In the genomic region with DNA sequence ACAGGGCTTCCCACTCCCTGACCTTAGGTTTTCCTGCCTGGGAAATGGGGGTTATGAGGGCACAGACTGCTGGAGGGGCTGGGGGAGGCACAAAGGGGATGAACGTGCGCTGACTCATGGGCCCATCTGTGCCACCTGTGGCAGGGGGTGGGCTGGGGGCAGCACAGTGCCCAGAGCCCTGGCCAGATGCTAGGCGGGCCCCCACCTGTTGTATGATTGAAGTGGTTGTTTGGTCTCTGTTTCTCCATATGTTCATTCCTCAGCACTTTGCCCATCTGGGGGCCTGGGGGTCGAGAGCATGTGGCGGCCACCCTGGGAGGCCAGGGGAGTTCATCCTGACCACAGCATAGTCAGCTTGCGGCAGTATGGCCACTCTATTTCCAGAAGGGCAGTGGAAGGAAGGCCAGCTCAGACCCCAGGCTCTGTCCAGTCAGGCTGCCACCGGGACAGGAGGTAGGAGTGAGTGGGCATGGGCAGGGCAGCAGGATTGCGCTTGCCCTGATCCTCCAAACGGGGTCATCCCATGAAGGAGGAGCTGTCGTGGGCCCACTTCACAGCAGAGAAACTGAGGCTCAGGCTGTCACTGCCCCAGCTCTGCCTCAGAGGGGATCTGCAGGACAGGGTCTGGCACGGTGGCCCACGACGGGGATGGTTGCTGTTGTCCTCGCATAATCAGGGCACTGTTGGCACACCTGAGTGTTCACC, we compare ENCODE assay signal across 8 cellular contexts. TPM values are rescaled to one million over a fixed set of nuclear protein-coding genes. Genes with fewer than 3 reads are reported as not detected.
DNase-seq lines count a peak whose midpoint lies in the region; ATAC-seq and TF ChIP-seq lines count a peak whose summit lies in the region.

No MANE protein-coding gene starts in this region.

- no peaks in the 10 kb centered on the region for H3K27me3 ChIP-seq in breast epithelium

- H3K4me1 ChIP-seq in breast epithelium (peaks cover 15 to 25% of the 10 kb centered on the region in 2 donors), mesodermal cell (ENCODE audit: control insufficient read depth, insufficient read depth, low read length, poor library complexity, severe bottlenecking) (peaks cover 31% of the 10 kb centered on the region)

- H3K4me1 Mint-ChIP-seq in stimulated activated naive CD8-positive, alpha-beta T cell treated with anti-CD3 and anti-CD28 coated beads, Interleukin-15, Interleukin-2, amounts not matched to agents 100 ng/mL and 50 ng/mL, for 24 hours (ENCODE audit: low read depth) = peaks cover 70% of the 10 kb centered on the region

- H3K27ac ChIP-seq in breast epithelium (peak overlapping the region; percentile 91 to 94), mesodermal cell (ENCODE audit: low read depth, low read length, severe bottlenecking) (peak overlapping the region; percentile 23)

- H3K4me3 ChIP-seq in breast epithelium (peak overlapping the region; percentile 61 to 86 (median 84)), mesodermal cell (ENCODE audit: extremely low read depth, insufficient read depth, low read length, poor library complexity, severe bottlenecking) (peak overlapping the region; percentile 77)

- H3K9me3 Mint-ChIP-seq in stimulated activated naive CD8-positive, alpha-beta T cell treated with anti-CD3 and anti-CD28 coated beads, Interleukin-15, Interleukin-2, amounts not matched to agents 100 ng/mL and 50 ng/mL, for 24 hours = no peaks in the 10 kb centered on the region

- no peaks in the 10 kb centered on the region for H3K27me3 Mint-ChIP-seq in stimulated activated naive CD8-positive, alpha-beta T cell treated with anti-CD3 and anti-CD28 coated beads, Interleukin-15, Interleukin-2, amounts not matched to agents 100 ng/mL and 50 ng/mL, for 24 hours

- 84 to 86% methylated on average over 9 to 12 of the region's 14 CpGs for WGBS in mesodermal cell (ENCODE audit: insufficient coverage in 2 of 2), 2 experiments

- H3K36me3 Mint-ChIP-seq in stimulated activated naive CD8-positive, alpha-beta T cell treated with anti-CD3 and anti-CD28 coated beads, Interleukin-15, Interleukin-2, amounts not matched to agents 100 ng/mL and 50 ng/mL, for 24 hours (ENCODE audit: low read depth) = peaks cover 8% of the 10 kb centered on the region

- TF ChIP-seq CTCF in breast epithelium (IDR thresholded peaks at IDR 0.05) = no peak

- intact Hi-C loops in breast epithelium (cut with DNase I; ENCODE audit: low total_unique reads) (loop anchor here (5.0 kb wide), 1 partner anchor 38 kb away; the partner anchor contains the start of gene CARD19), sciatic nerve (cut with DNase I) (no loop called here)

- H3K27ac Mint-ChIP-seq in stimulated activated naive CD8-positive, alpha-beta T cell treated with anti-CD3 and anti-CD28 coated beads, Interleukin-15, Interleukin-2, amounts not matched to agents 100 ng/mL and 50 ng/mL, for 24 hours = peak overlapping the region; percentile 85

- no peak for DNase-seq in stimulated activated naive CD8-positive, alpha-beta T cell treated with anti-CD3 and anti-CD28 coated beads, Interleukin-15, Interleukin-2, amounts not matched to agents 100 U/mL and 50 U/mL, for 24 hours
- DNase-seq in breast epithelium (ENCODE audit: low spot score in 2 of 2) (no peak), SHP77 (lab: John Stamatoyannopoulos, UW) (no peak), sciatic nerve (ENCODE audit: low spot score) (no peak)

- H3K9me3 ChIP-seq in breast epithelium (no peaks in the 10 kb centered on the region), mesodermal cell (ENCODE audit: control insufficient read depth, low read length) (no peaks in the 10 kb centered on the region)

- H3K4me3 Mint-ChIP-seq in stimulated activated naive CD8-positive, alpha-beta T cell treated with anti-CD3 and anti-CD28 coated beads, Interleukin-15, Interleukin-2, amounts not matched to agents 100 ng/mL and 50 ng/mL, for 24 hours = peak overlapping the region; percentile 83

- H3K36me3 ChIP-seq in breast epithelium (no peaks in the 10 kb centered on the region), mesodermal cell (ENCODE audit: control insufficient read depth, insufficient read depth, low read length) (no peaks in the 10 kb centered on the region)

- no peak for ATAC-seq in stimulated activated naive CD8-positive, alpha-beta T cell treated with anti-CD3 and anti-CD28 coated beads, Interleukin-15, Interleukin-2, amounts not matched to agents 100 U/mL and 50 U/mL, for 24 hours
- no peak for ATAC-seq in GM21447 (IDR thresholded peaks at IDR 0.05; ENCODE audit: unreplicated experiment)
- no peak for ATAC-seq in HG02623 (IDR thresholded peaks at IDR 0.05; ENCODE audit: unreplicated experiment)
- no peak for ATAC-seq in sciatic nerve

- no peak for TF ChIP-seq POLR2A in breast epithelium (IDR thresholded peaks at IDR 0.05)

RNA-seq across cellular contexts. Expression of gene NINJ1, which starts 0.8 kb away (rescaled TPM):
- total RNA-seq in breast epithelium = 100 to 1,000 TPM in 2 of 3 donors, 10 to 100 TPM in 1; 89.8 to 109 (median 109) TPM
- polyA plus RNA-seq in mesodermal cell (2013, experiment 1 of 2) = 60.0 TPM
- 48.5 TPM for polyA plus RNA-seq in mesodermal cell (2013, experiment 2 of 2)
- 53.5 TPM for total RNA-seq in sciatic nerve

RNA-seq across cellular contexts. Expression of gene CARD19, which starts 38.9 kb away (rescaled TPM):
- 10 to 100 TPM; 59.0 to 79.3 (median 62.1) TPM for total RNA-seq in breast epithelium
- 40.9 TPM for polyA plus RNA-seq in mesodermal cell (2013, experiment 1 of 2)
- polyA plus RNA-seq in mesodermal cell (2013, experiment 2 of 2) = 34.1 TPM
- 36.6 TPM for total RNA-seq in sciatic nerve

RNA-seq across cellular contexts. Expression of gene WNK2, which starts 49.0 kb away (rescaled TPM):
- 10 to 100 TPM in 1 of 3 donors, 1 to 10 TPM in 1, not detected in 1; 9.1 to 28.5 TPM for total RNA-seq in breast epithelium
- 9.0 TPM for polyA plus RNA-seq in mesodermal cell (2013, experiment 1 of 2)
- 8.1 TPM for polyA plus RNA-seq in mesodermal cell (2013, experiment 2 of 2)
- 6.6 TPM for total RNA-seq in sciatic nerve
